ENCODE assay signal across 8 cellular contexts in the genomic region with DNA sequence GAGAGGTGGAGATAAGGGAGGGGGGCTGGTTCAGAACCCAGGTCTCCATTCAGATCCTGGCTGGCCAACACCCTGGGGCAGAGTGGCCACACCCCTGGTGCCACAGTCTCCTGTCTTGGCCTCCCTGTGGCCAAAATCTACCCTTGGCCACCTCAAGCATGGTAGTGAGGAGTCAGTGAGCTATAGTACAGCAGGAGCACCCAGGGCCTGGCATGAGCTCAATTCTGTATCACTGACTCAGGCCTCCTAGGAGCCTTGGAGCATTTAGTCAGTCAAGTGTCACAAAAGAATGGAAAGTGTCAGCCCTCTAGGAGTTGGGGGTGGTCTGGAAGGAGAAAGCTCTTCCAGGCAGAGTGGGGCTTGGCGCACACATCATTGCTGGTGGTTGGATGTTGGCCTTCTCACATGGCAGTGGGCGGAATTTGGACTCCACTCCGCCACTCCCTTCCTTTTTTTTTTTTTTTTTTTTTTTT. TPM values are rescaled to one million over a fixed set of nuclear protein-coding genes. Genes with fewer than 3 reads are reported as not detected.
DNase-seq lines count a peak whose midpoint lies in the region; ATAC-seq, FAIRE-seq and TF ChIP-seq lines count a peak whose summit lies in the region.
"Had no signal": no experiment of that assay in that cellular context is flagged by ENCODE, and none has a peak within 500 bp of the region (broad histone marks: within the 10 kb centered on the region; RNA-seq: fewer than 3 reads in every experiment).

No MANE protein-coding gene starts in this region.

- intact Hi-C loops in GM12878 (cut with micrococcal nuclease; ENCODE audit: unreplicated experiment) = no loop called here

- peak; percentile 15 for DNase-seq in GDM1 (lab: John Stamatoyannopoulos, UW)
- DNase-seq in NCI-H226 = peak; percentile 48
- no peak for DNase-seq in GM12878 (ENCODE audit: low read depth, low spot score)
- no peak for DNase-seq in natural killer cell treated with Interleukin-12 subunit alpha and Interleukin-12 subunit beta and Interleukin-15 and Interleukin-18, amount 100 ng/mL, for 72 hours (ENCODE audit: low spot score)
- no peak for DNase-seq in inferior parietal cortex (ENCODE audit: extremely low spot score)
- DNase-seq in Karpas-422 = no peak
- DNase-seq: glutamatergic neuron had no signal

- 55% methylated on average over 3 of the region's 3 CpGs for WGBS in GM12878 (ENCODE audit: insufficient coverage, insufficient replicate concordance, low lambda C conversion rate, missing lambda C conversion rate)

- H3K4me2 ChIP-seq in GM12878 (ENCODE audit: control insufficient read depth, insufficient read depth) = 0 out of 2 replicates have a peak overlapping the region, but pooled peaks have one; percentile 36
- H3K4me2 ChIP-seq in Karpas-422 (ENCODE audit: low read depth, low read length, poor library complexity, severe bottlenecking) = no peak overlapping the region

- H2AFZ ChIP-seq in GM12878 (ENCODE audit: control insufficient read depth, low read depth, low read length) = no peak overlapping the region
- no peak overlapping the region for H2AFZ ChIP-seq in Karpas-422 (ENCODE audit: low read length)

- peaks cover 13% of the 10 kb centered on the region for H3K36me3 Mint-ChIP-seq in natural killer cell treated with Interleukin-12 subunit alpha and Interleukin-12 subunit beta and Interleukin-15 and Interleukin-18, amount 100 ng/mL, for 72 hours

- H3K27me3 ChIP-seq in GM12878 (replicated peaks in 1 of 2; ENCODE audit: control insufficient read depth in 2 of 2, insufficient read depth in 2 of 2, low read length in 1 of 2) = no peaks in the 10 kb centered on the region
- no peaks in the 10 kb centered on the region for H3K27me3 ChIP-seq in Karpas-422 (ENCODE audit: low read length)

- no peaks in the 10 kb centered on the region for H3K9me3 ChIP-seq in GM12878 (replicated peaks; ENCODE audit: control insufficient read depth, insufficient read depth, low read length)
- no peaks in the 10 kb centered on the region for H3K9me3 ChIP-seq in Karpas-422 (ENCODE audit: low read length)

- POLR2A ChIA-PET in GM12878 (lab: Charles Lee) = interaction anchor here (0.6 to 6.6 kb wide), 6 partner anchors 8 to 1253 kb away, joined by 3 to 90 read pairs (median 9); partner anchors contain the start of gene RPS19

- RAD21 ChIA-PET in GM12878 (lab: Charles Lee; ENCODE audit: unreplicated experiment) = interaction anchor here (0.7 to 8.7 kb wide), 4 partner anchors 10 to 89 kb away, joined by 3 to 120 read pairs (median 32); partner anchors contain the start of genes ARHGEF1, RABAC1 and RPS19

- H3K4me3 ChIP-seq in GM12878 (no peak overlapping the region), Karpas-422 (ENCODE audit: low read length) (no peak overlapping the region)

- no peak for TF ChIP-seq CTCF in GM12878 (IDR thresholded peaks at IDR 0.05 in 2 of 3, conservative IDR thresholded peaks at IDR 0.05 in 1 of 3; ENCODE audit: control insufficient read depth in 2 of 3, extremely low read depth in 1 of 3, insufficient read depth in 1 of 3, low read depth in 3 of 3, low read length in 3 of 3)

- no peaks in the 10 kb centered on the region for H3K9me2 ChIP-seq in Karpas-422 (replicated peaks; ENCODE audit: insufficient read depth, low read length)

- H3K79me2 ChIP-seq in GM12878 (ENCODE audit: control insufficient read depth, insufficient read depth, low read length) (peaks cover 31% of the 10 kb centered on the region), Karpas-422 (ENCODE audit: low read length) (no peaks in the 10 kb centered on the region)

- ATAC-seq in GM12878 (peak; percentile 1; the same call in 1 of the 3 replicates), HG02759 (IDR thresholded peaks at IDR 0.05; ENCODE audit: unreplicated experiment) (no peak)
- no peak for ATAC-seq in natural killer cell treated with Interleukin-12 subunit alpha and Interleukin-12 subunit beta and Interleukin-15 and Interleukin-18, amount 100 ng/mL, for 72 hours

- H3K9ac ChIP-seq in GM12878 (ENCODE audit: control insufficient read depth, insufficient read depth, low read length) = no peak overlapping the region
- H3K9ac ChIP-seq in Karpas-422 (ENCODE audit: low read length) = no peak overlapping the region

- no peaks in the 10 kb centered on the region for H3K27me3 Mint-ChIP-seq in natural killer cell treated with Interleukin-12 subunit alpha and Interleukin-12 subunit beta and Interleukin-15 and Interleukin-18, amount 100 ng/mL, for 72 hours

- peak overlapping the region; percentile 67 for H3K4me3 Mint-ChIP-seq in natural killer cell treated with Interleukin-12 subunit alpha and Interleukin-12 subunit beta and Interleukin-15 and Interleukin-18, amount 100 ng/mL, for 72 hours

- H3K4me1 Mint-ChIP-seq in natural killer cell treated with Interleukin-12 subunit alpha and Interleukin-12 subunit beta and Interleukin-15 and Interleukin-18, amount 100 ng/mL, for 72 hours (ENCODE audit: low read depth in 2 of 2) = peaks cover 38 to 54% of the 10 kb centered on the region in 2 donors

- peak overlapping the region; percentile 30; the same call in 1 of the 2 replicates for H3K27ac ChIP-seq in GM12878 (ENCODE audit: control insufficient read depth, insufficient read depth)
- no peak overlapping the region for H3K27ac ChIP-seq in Karpas-422 (ENCODE audit: low read length)

- H3K36me3 ChIP-seq in GM12878 (ENCODE audit: control insufficient read depth in 2 of 2, insufficient read depth in 2 of 2, low read length in 1 of 2) (peaks cover 21 to 25% of the 10 kb centered on the region in 2 experiments), Karpas-422 (ENCODE audit: insufficient read depth, low read length) (peaks cover 38% of the 10 kb centered on the region)

- TF ChIP-seq EP300 in GM12878 (IDR thresholded peaks at IDR 0.05; ENCODE audit: borderline replicate concordance in 1 of 2, control insufficient read depth in 1 of 2, low read depth in 2 of 2, low read length in 2 of 2) = no peak

- in situ Hi-C loops in GM12878 (cut with MboI) = loop anchor here (5.0 kb wide), 1 partner anchor 77 kb away; no protein-coding TSS in a partner anchor

- H4K20me1 ChIP-seq in GM12878 (ENCODE audit: control insufficient read depth, insufficient read depth) (peaks cover 16% of the 10 kb centered on the region), Karpas-422 (ENCODE audit: insufficient read depth, low read depth, low read length) (peaks cover 15% of the 10 kb centered on the region; the same call in 1 of the 2 replicates)

- H3K9me3 Mint-ChIP-seq in natural killer cell treated with Interleukin-12 subunit alpha and Interleukin-12 subunit beta and Interleukin-15 and Interleukin-18, amount 100 ng/mL, for 72 hours = no peaks in the 10 kb centered on the region

- TF ChIP-seq POLR2A in GM12878 (IDR thresholded peaks at IDR 0.05; ENCODE audit: low read depth, low read length) = peak; percentile 67

- no peak for TF ChIP-seq RAD21 in GM12878 (IDR thresholded peaks at IDR 0.05; ENCODE audit: insufficient read depth, low read depth, low read length)

- CTCF ChIA-PET in GM12878 (lab: Yijun Ruan, JAX) = interaction anchor here (1.9 to 9.0 kb wide), 6 partner anchors 6 to 88 kb away, joined by 7 to 136 read pairs (median 74); partner anchors contain the start of genes ARHGEF1 and RPS19

- SMC1A ChIA-PET in GM12878 (lab: Charles Lee; ENCODE audit: uncharacterized antibody, unreplicated experiment) = interaction anchor here (1.0 to 8.2 kb wide), 3 partner anchors 11 to 75 kb away, joined by 3 to 57 read pairs (median 47); partner anchors contain the start of gene RPS19

- H3K4me1 ChIP-seq in GM12878 (ENCODE audit: control insufficient read depth, insufficient read depth, low read length) (peaks cover 71% of the 10 kb centered on the region), Karpas-422 (ENCODE audit: low read length) (peaks cover 11% of the 10 kb centered on the region)

- no peak for FAIRE-seq in GM12878 (lab: Jason Lieb, UNC)

- peak overlapping the region; percentile 92 to 97 for H3K27ac Mint-ChIP-seq in natural killer cell treated with Interleukin-12 subunit alpha and Interleukin-12 subunit beta and Interleukin-15 and Interleukin-18, amount 100 ng/mL, for 72 hours

- no TSS peak for BruUV-seq in GM12878 (replicated peaks; lab: Mats Ljungman, UMichigan)

RNA-seq across cellular contexts. Expression of gene CD79A, which starts 6.6 kb away (rescaled TPM):
- 163 and 166 TPM in 2 replicates for total RNA-seq in GM12878 (2013; cell fraction: nucleolus; rRNA removed)
- total RNA-seq in GM12878 (2014; rRNA removed) (370 and 414 TPM in 2 replicates), GM12878 (2014; rRNA removed; fragmentation: Illumina TruSeq; extraction: Trizol) (243 and 253 TPM in 2 replicates), GM12878 (2021) (357 and 368 TPM in 2 replicates)
- polyA plus RNA-seq in GM12878 (2011; ENCODE audit: low read depth) = 302 TPM
- polyA plus RNA-seq in GM12878 (2011; rRNA removed) (117 and 280 TPM in 2 replicates), GM12878 (2014; fragmentation: Illumina TruSeq; extraction: Trizol) (97.1 and 294 TPM in 2 replicates), GM12878 (2014; fragmentation: Nextera tagmentation; extraction: Ambion mirVana) (10 to 100 TPM; 38.8 to 76.5 TPM), GM12878 (2014; rRNA removed) (400 and 502 TPM in 2 replicates), GM12878 (2016; fragmentation: Nextera tagmentation; extraction: Ambion mirVana) (100 to 1,000 TPM; 268 to 283 TPM)
- polyA plus RNA-seq in GM12878 (2011; cell fraction: cytosol; rRNA removed) = 347 and 501 TPM in 2 replicates
- polyA plus RNA-seq in GM12878 (2011; cell fraction: nucleus; rRNA removed) = 160 and 176 TPM in 2 replicates
- polyA plus RNA-seq in GM12878 (2012) = 480 and 877 TPM in 2 replicates
- polyA minus RNA-seq in GM12878 (2011; rRNA and poly(A)+ RNA removed) = 144 and 359 TPM in 2 replicates
- polyA minus RNA-seq in GM12878 (2011; cell fraction: cytosol; rRNA and poly(A)+ RNA removed) = 143 and 156 TPM in 2 replicates
- 66.9 and 93.6 TPM in 2 replicates for polyA minus RNA-seq in GM12878 (2011; cell fraction: nucleus; rRNA and poly(A)+ RNA removed)
- 1 to 10 TPM in 1 of 2 donors, under 1 TPM in 1; 0.93 to 1.8 TPM for total RNA-seq in natural killer cell treated with Interleukin-12 subunit alpha and Interleukin-12 subunit beta and Interleukin-15 and Interleukin-18, amount 100 ng/mL, for 72 hours
- 970 and 1,036 TPM in 2 replicates for total RNA-seq in Karpas-422 (2014; rRNA removed; shearing (Covaris generic); ENCODE audit: low replicate concordance)

RNA-seq across cellular contexts. Expression of gene RPS19, which starts 10.4 kb away (rescaled TPM):
- total RNA-seq in GM12878 (2013; cell fraction: nucleolus; rRNA removed) = 337 and 389 TPM in 2 replicates
- 2,833 and 3,056 TPM in 2 replicates for total RNA-seq in GM12878 (2014; rRNA removed)
- 4,466 and 4,585 TPM in 2 replicates for total RNA-seq in GM12878 (2014; rRNA removed; fragmentation: Illumina TruSeq; extraction: Trizol)
- 4,047 and 4,139 TPM in 2 replicates for total RNA-seq in GM12878 (2021)
- 3,782 TPM for polyA plus RNA-seq in GM12878 (2011; ENCODE audit: low read depth)
- polyA plus RNA-seq in GM12878 (2011; rRNA removed) = 2,203 and 3,275 TPM in 2 replicates
- 6,871 and 7,631 TPM in 2 replicates for polyA plus RNA-seq in GM12878 (2011; cell fraction: cytosol; rRNA removed)
- 984 and 1,594 TPM in 2 replicates for polyA plus RNA-seq in GM12878 (2011; cell fraction: nucleus; rRNA removed)
- polyA plus RNA-seq in GM12878 (2012) = 5,988 and 6,622 TPM in 2 replicates
- 763 and 2,654 TPM in 2 replicates for polyA plus RNA-seq in GM12878 (2014; fragmentation: Illumina TruSeq; extraction: Trizol)
- polyA plus RNA-seq in GM12878 (2014; fragmentation: Nextera tagmentation; extraction: Ambion mirVana) = 1,000 to 10,000 TPM; 5,523 to 5,578 TPM
- 2,615 and 3,329 TPM in 2 replicates for polyA plus RNA-seq in GM12878 (2014; rRNA removed)
- 1,000 to 10,000 TPM; 4,207 to 4,390 TPM for polyA plus RNA-seq in GM12878 (2016; fragmentation: Nextera tagmentation; extraction: Ambion mirVana)
- 545 and 1,896 TPM in 2 replicates for polyA minus RNA-seq in GM12878 (2011; rRNA and poly(A)+ RNA removed)
- polyA minus RNA-seq in GM12878 (2011; cell fraction: cytosol; rRNA and poly(A)+ RNA removed) = 1,252 and 1,303 TPM in 2 replicates
- 228 and 274 TPM in 2 replicates for polyA minus RNA-seq in GM12878 (2011; cell fraction: nucleus; rRNA and poly(A)+ RNA removed)
- 1,000 to 10,000 TPM; 1,532 to 1,595 TPM for total RNA-seq in natural killer cell treated with Interleukin-12 subunit alpha and Interleukin-12 subunit beta and Interleukin-15 and Interleukin-18, amount 100 ng/mL, for 72 hours
- total RNA-seq in Karpas-422 (2014; rRNA removed; shearing (Covaris generic); ENCODE audit: low replicate concordance) = 2,482 and 3,478 TPM in 2 replicates

RNA-seq across cellular contexts. Expression of gene ARHGEF1, which starts 12.5 kb away (rescaled TPM):
- total RNA-seq in GM12878 (2013; cell fraction: nucleolus; rRNA removed) = 129 and 142 TPM in 2 replicates
- total RNA-seq in GM12878 (2014; rRNA removed) (63.3 and 67.8 TPM in 2 replicates), GM12878 (2014; rRNA removed; fragmentation: Illumina TruSeq; extraction: Trizol) (21.2 and 21.7 TPM in 2 replicates), GM12878 (2021) (185 and 207 TPM in 2 replicates)
- polyA plus RNA-seq in GM12878 (2011; ENCODE audit: low read depth) = 58.7 TPM
- polyA plus RNA-seq in GM12878 (2011; rRNA removed) (22.5 and 40.1 TPM in 2 replicates), GM12878 (2014; fragmentation: Illumina TruSeq; extraction: Trizol) (13.4 and 35.3 TPM in 2 replicates), GM12878 (2014; fragmentation: Nextera tagmentation; extraction: Ambion mirVana) (1 to 10 TPM; 1.2 to 5.9 TPM), GM12878 (2014; rRNA removed) (151 and 182 TPM in 2 replicates), GM12878 (2016; fragmentation: Nextera tagmentation; extraction: Ambion mirVana) (100 to 1,000 TPM in 1 of 2 experiments, 10 to 100 TPM in 1; 89.7 to 110 TPM)
- 52.3 and 74.7 TPM in 2 replicates for polyA plus RNA-seq in GM12878 (2011; cell fraction: cytosol; rRNA removed)
- 425 and 583 TPM in 2 replicates for polyA plus RNA-seq in GM12878 (2011; cell fraction: nucleus; rRNA removed)
- 158 and 192 TPM in 2 replicates for polyA plus RNA-seq in GM12878 (2012)
- 21.7 and 42.7 TPM in 2 replicates for polyA minus RNA-seq in GM12878 (2011; rRNA and poly(A)+ RNA removed)
- polyA minus RNA-seq in GM12878 (2011; cell fraction: cytosol; rRNA and poly(A)+ RNA removed) = 28.9 and 30.2 TPM in 2 replicates
- polyA minus RNA-seq in GM12878 (2011; cell fraction: nucleus; rRNA and poly(A)+ RNA removed) = 40.9 and 71.2 TPM in 2 replicates
- 100 to 1,000 TPM; 321 to 444 TPM for total RNA-seq in natural killer cell treated with Interleukin-12 subunit alpha and Interleukin-12 subunit beta and Interleukin-15 and Interleukin-18, amount 100 ng/mL, for 72 hours
- total RNA-seq in Karpas-422 (2014; rRNA removed; shearing (Covaris generic); ENCODE audit: low replicate concordance) = 136 and 137 TPM in 2 replicates

RNA-seq across cellular contexts. Expression of gene DMRTC2, which starts 25.6 kb away (rescaled TPM):
- total RNA-seq in GM12878 (2013; cell fraction: nucleolus; rRNA removed) = not detected in 2 replicates
- total RNA-seq in GM12878 (2014; rRNA removed) = not detected in 2 replicates
- total RNA-seq in GM12878 (2014; rRNA removed; fragmentation: Illumina TruSeq; extraction: Trizol) = not detected in 2 replicates
- not detected in 2 replicates for total RNA-seq in GM12878 (2021)
- polyA plus RNA-seq in GM12878 (2011; ENCODE audit: low read depth) = not detected
- polyA plus RNA-seq in GM12878 (2011; rRNA removed) = not detected in 2 replicates
- not detected in 2 replicates for polyA plus RNA-seq in GM12878 (2011; cell fraction: cytosol; rRNA removed)
- not detected in 2 replicates for polyA plus RNA-seq in GM12878 (2011; cell fraction: nucleus; rRNA removed)
- polyA plus RNA-seq in GM12878 (2012) = not detected in 2 replicates
- polyA plus RNA-seq in GM12878 (2014; fragmentation: Illumina TruSeq; extraction: Trizol) = not detected in 2 replicates
- polyA plus RNA-seq in GM12878 (2014; fragmentation: Nextera tagmentation; extraction: Ambion mirVana) = not detected
- not detected in 2 replicates for polyA plus RNA-seq in GM12878 (2014; rRNA removed)
- not detected for polyA plus RNA-seq in GM12878 (2016; fragmentation: Nextera tagmentation; extraction: Ambion mirVana)
- not detected in 2 replicates for polyA minus RNA-seq in GM12878 (2011; rRNA and poly(A)+ RNA removed)
- not detected in 2 replicates for polyA minus RNA-seq in GM12878 (2011; cell fraction: cytosol; rRNA and poly(A)+ RNA removed)
- polyA minus RNA-seq in GM12878 (2011; cell fraction: nucleus; rRNA and poly(A)+ RNA removed) = not detected in 2 replicates
- not detected for total RNA-seq in natural killer cell treated with Interleukin-12 subunit alpha and Interleukin-12 subunit beta and Interleukin-15 and Interleukin-18, amount 100 ng/mL, for 72 hours
- not detected in 2 replicates for total RNA-seq in Karpas-422 (2014; rRNA removed; shearing (Covaris generic); ENCODE audit: low replicate concordance)

RNA-seq across cellular contexts. Expression of gene LYPD4, which starts 26.0 kb away (rescaled TPM):
- total RNA-seq in GM12878 (2013; cell fraction: nucleolus; rRNA removed) = not detected in 2 replicates
- total RNA-seq in GM12878 (2014; rRNA removed) (not detected in 2 replicates), GM12878 (2014; rRNA removed; fragmentation: Illumina TruSeq; extraction: Trizol) (not detected in 2 replicates), GM12878 (2021) (not detected in 2 replicates)
- polyA plus RNA-seq in GM12878 (2011; ENCODE audit: low read depth) = not detected
- polyA plus RNA-seq in GM12878 (2011; rRNA removed) (not detected in 2 replicates), GM12878 (2014; fragmentation: Illumina TruSeq; extraction: Trizol) (not detected in 2 replicates), GM12878 (2014; fragmentation: Nextera tagmentation; extraction: Ambion mirVana) (not detected), GM12878 (2014; rRNA removed) (not detected in 2 replicates), GM12878 (2016; fragmentation: Nextera tagmentation; extraction: Ambion mirVana) (not detected)
- polyA plus RNA-seq in GM12878 (2011; cell fraction: cytosol; rRNA removed) = not detected in 2 replicates
- polyA plus RNA-seq in GM12878 (2011; cell fraction: nucleus; rRNA removed) = not detected in 2 replicates
- not detected in 2 replicates for polyA plus RNA-seq in GM12878 (2012)
- polyA minus RNA-seq in GM12878 (2011; rRNA and poly(A)+ RNA removed) = not detected in 2 replicates
- not detected in 2 replicates for polyA minus RNA-seq in GM12878 (2011; cell fraction: cytosol; rRNA and poly(A)+ RNA removed)
- polyA minus RNA-seq in GM12878 (2011; cell fraction: nucleus; rRNA and poly(A)+ RNA removed) = not detected in 2 replicates
- total RNA-seq in natural killer cell treated with Interleukin-12 subunit alpha and Interleukin-12 subunit beta and Interleukin-15 and Interleukin-18, amount 100 ng/mL, for 72 hours = not detected
- not detected in 2 replicates for total RNA-seq in Karpas-422 (2014; rRNA removed; shearing (Covaris generic); ENCODE audit: low replicate concordance)

Comparison
In these comparisons a context has a peak if more than half of its experiments do, and no peak if none do; other contexts are left out.
1. DNase-seq: peak in GDM1 (single experiment) and NCI-H226 (single experiment); none in GM12878 (single experiment), natural killer cell treated with Interleukin-12 subunit alpha and Interleukin-12 subunit beta and Interleukin-15 and Interleukin-18, amount 100 ng/mL, for 72 hours (single experiment), inferior parietal cortex (single experiment) and Karpas-422 (single experiment).
2. RNA of gene CD79A, which starts 6.6 kb away (total RNA-seq): 970 to 1,036 TPM in Karpas-422 and 163 to 414 TPM in GM12878; 0.93 to 1.8 TPM in natural killer cell treated with Interleukin-12 subunit alpha and Interleukin-12 subunit beta and Interleukin-15 and Interleukin-18, amount 100 ng/mL, for 72 hours; every median in the first group is over 10 times any median in the second.